ENCODE assay signal across 18 cellular contexts in genomic region chr17:39114744-39115534, GRCh38. TPM values are rescaled to one million over a fixed set of nuclear protein-coding genes. Genes with fewer than 3 reads are reported as not detected.
DNase-seq lines count a peak whose midpoint lies in the region; ATAC-seq, FAIRE-seq and TF ChIP-seq lines count a peak whose summit lies in the region.
"Had no signal": no experiment of that assay in that cellular context is flagged by ENCODE, and none has a peak within 500 bp of the region (broad histone marks: within the 10 kb centered on the region; RNA-seq: fewer than 3 reads in every experiment).

No MANE protein-coding gene starts in this region.

- H3K79me1 ChIP-seq in mesendoderm (ENCODE audit: low read length), result no peaks in the 10 kb centered on the region

- no peak for TF ChIP-seq RAD21 in K562 (CRISPR knock-in tag; conservative IDR thresholded peaks at IDR 0.05 in 1 of 2, IDR thresholded peaks at IDR 0.05 in 1 of 2)

- no peak overlapping the region for H2BK5ac ChIP-seq in mesendoderm (ENCODE audit: low read length)

- H3K9me3 ChIP-seq in left ventricle myocardium inferior (replicated peaks) (no peaks in the 10 kb centered on the region), right atrium auricular region (no peaks in the 10 kb centered on the region), K562 (replicated peaks; ENCODE audit: control insufficient read depth, insufficient read depth, low read depth, low read length) (no peaks in the 10 kb centered on the region), uterus (no peaks in the 10 kb centered on the region), thyroid gland (no peaks in the 10 kb centered on the region)

- H3K9me1 ChIP-seq in K562 (ENCODE audit: control insufficient read depth, insufficient read depth, low read length), result no peaks in the 10 kb centered on the region

- TF ChIP-seq CTCF in left ventricle myocardium inferior (IDR thresholded peaks at IDR 0.05; ENCODE audit: borderline replicate concordance), result no peak
- TF ChIP-seq CTCF in right atrium auricular region (IDR thresholded peaks at IDR 0.05), result no peak
- no peak for TF ChIP-seq CTCF in K562 (IDR thresholded peaks at IDR 0.05 in 2 of 3, conservative IDR thresholded peaks at IDR 0.05 in 1 of 3; ENCODE audit: insufficient read depth in 2 of 3, low read depth in 1 of 3, low read length in 3 of 3)
- peak in 1 of 4 experiments; percentile 4 for TF ChIP-seq CTCF in uterus (IDR thresholded peaks at IDR 0.05)
- TF ChIP-seq CTCF in thyroid gland (IDR thresholded peaks at IDR 0.05), result no peak

- ATAC-seq in K562, result peak; percentile 72

- BruUV-seq in K562 (replicated peaks; lab: Mats Ljungman, UMichigan), result no TSS peak

- H3K4me3 ChIP-seq in left ventricle myocardium inferior (no peak overlapping the region), right atrium auricular region (no peak overlapping the region), K562 (no peak overlapping the region), mesendoderm (ENCODE audit: low read length) (no peak overlapping the region), uterus (no peak overlapping the region), thyroid gland (replicated peaks in 1 of 3) (no peak overlapping the region)
- H3K4me3 ChIP-seq: PC-9 had no signal

- in situ Hi-C loops in K562 (cut with MboI), result no loop called here

- no peak overlapping the region for H4K5ac ChIP-seq in mesendoderm (ENCODE audit: low read length)

- no peak overlapping the region for H3K18ac ChIP-seq in mesendoderm (ENCODE audit: low read length)

- TF ChIP-seq POLR2A in K562 (conservative IDR thresholded peaks at IDR 0.05) (no peak), uterus (IDR thresholded peaks at IDR 0.05) (no peak), thyroid gland (IDR thresholded peaks at IDR 0.05) (no peak)

- POLR2A ChIA-PET in K562 (lab: Yijun Ruan, JAX), result interaction anchor here (0.6 to 1.4 kb wide), 8 partner anchors 10 to 207 kb away, joined by 3 to 5 read pairs (median 3); no protein-coding TSS in a partner anchor

- H2BK120ac ChIP-seq in mesendoderm (ENCODE audit: low read depth, low read length), result no peak overlapping the region

- H2AFZ ChIP-seq in K562 (ENCODE audit: low read depth, low read length), result peak overlapping the region; percentile 76; the same call in 1 of the 2 replicates
- H2AFZ ChIP-seq: PC-9 had no signal

- H2AK5ac ChIP-seq in mesendoderm (ENCODE audit: low read length), result no peak overlapping the region

- peak overlapping the region; percentile 60 for H3K4me2 ChIP-seq in K562 (ENCODE audit: insufficient read depth, low read length)
- no peak overlapping the region for H3K4me2 ChIP-seq in mesendoderm (ENCODE audit: low read length)
- H3K4me2 ChIP-seq: PC-9 had no signal

- no peak overlapping the region for H4K8ac ChIP-seq in mesendoderm (ENCODE audit: low read depth, low read length)

- H3K9ac ChIP-seq in K562 (ENCODE audit: insufficient read depth in 1 of 2, low read depth in 2 of 2, low read length in 2 of 2) (no peak overlapping the region; a peak in 1 of 4 replicates), mesendoderm (ENCODE audit: low read length) (no peak overlapping the region)

- no peak for TF ChIP-seq EP300 in K562 (IDR thresholded peaks at IDR 0.05; ENCODE audit: low read length)

- H3K4me1 ChIP-seq in left ventricle myocardium inferior (peaks cover 7% of the 10 kb centered on the region), right atrium auricular region (peaks cover 0 to 4% of the 10 kb centered on the region in 2 donors), K562 (replicated peaks in 1 of 2; ENCODE audit: control insufficient read depth in 2 of 2, insufficient read depth in 2 of 2, low read length in 2 of 2) (peaks cover 6 to 8% of the 10 kb centered on the region in 2 experiments; a peak in 3 of 5 replicates), mesendoderm (ENCODE audit: control insufficient read depth, low read depth, low read length) (no peaks in the 10 kb centered on the region), uterus (no peaks in the 10 kb centered on the region), thyroid gland (peaks cover 5 to 10% of the 10 kb centered on the region in 2 donors)

- H3K79me2 ChIP-seq in K562 (ENCODE audit: control insufficient read depth, insufficient read depth, low read length) (no peaks in the 10 kb centered on the region), mesendoderm (ENCODE audit: control insufficient read depth, insufficient read depth, low read length) (no peaks in the 10 kb centered on the region)

- CTCF ChIA-PET in K562 (lab: Yijun Ruan, JAX; ENCODE audit: low intra/inter-chr PET ratio), result no interaction called here

- peak overlapping the region; percentile 18 for H3K56ac ChIP-seq in mesendoderm (ENCODE audit: low read length)

- H3K36me3 ChIP-seq in left ventricle myocardium inferior (no peaks in the 10 kb centered on the region), right atrium auricular region (no peaks in the 10 kb centered on the region), K562 (ENCODE audit: control insufficient read depth, insufficient read depth, low read length) (no peaks in the 10 kb centered on the region), mesendoderm (ENCODE audit: control insufficient read depth, insufficient read depth, low read length) (no peaks in the 10 kb centered on the region), uterus (no peaks in the 10 kb centered on the region), thyroid gland (no peaks in the 10 kb centered on the region)

- peaks cover 21% of the 10 kb centered on the region for H3K27me3 ChIP-seq in left ventricle myocardium inferior (ENCODE audit: low read depth)
- no peaks in the 10 kb centered on the region for H3K27me3 ChIP-seq in right atrium auricular region
- peaks cover 23 to 64% of the 10 kb centered on the region in 2 experiments for H3K27me3 ChIP-seq in K562 (ENCODE audit: control insufficient read depth in 2 of 2, insufficient read depth in 2 of 2, low read length in 2 of 2)
- no peaks in the 10 kb centered on the region for H3K27me3 ChIP-seq in mesendoderm (ENCODE audit: insufficient read depth, low read length, poor library complexity)
- H3K27me3 ChIP-seq in uterus, result no peaks in the 10 kb centered on the region
- H3K27me3 ChIP-seq in thyroid gland, result no peaks in the 10 kb centered on the region

- no peak overlapping the region for H2BK15ac ChIP-seq in mesendoderm (replicated peaks; ENCODE audit: low read depth)

- H3K27ac ChIP-seq in left ventricle myocardium inferior (replicated peaks) (peak overlapping the region; percentile 27), right atrium auricular region (peak overlapping the region in 1 of 2 donors; percentile 26), K562 (ENCODE audit: extremely low read depth, low read depth, low read length) (no peak overlapping the region), mesendoderm (ENCODE audit: low read depth, low read length) (no peak overlapping the region), uterus (peak overlapping the region; percentile 53 to 67), thyroid gland (no peak overlapping the region)
- H3K27ac ChIP-seq: PC-9 had no signal

- H3K4ac ChIP-seq in mesendoderm (ENCODE audit: low read depth, low read length), result no peak overlapping the region

- no peak overlapping the region for H3K23ac ChIP-seq in mesendoderm (ENCODE audit: low read length)

- DNase-seq in left ventricle myocardium inferior, result no peak
- DNase-seq in right atrium auricular region (ENCODE audit: low spot score), result no peak
- DNase-seq in K562 (ENCODE audit: extremely low read depth in 1 of 4, low spot score in 3 of 4), result peak in 2 of 4 experiments; percentile 27 to 32
- no peak for DNase-seq in mesendoderm
- DNase-seq in uterus, result peak; percentile 41 to 60
- DNase-seq in thyroid gland, result no peak
- DNase-seq in NCI-H2029 treated with DMSO at 0.1 percent for 48 hours (lab: John Stamatoyannopoulos, UW), result no peak
- DNase-seq in COLO668 (lab: John Stamatoyannopoulos, UW; ENCODE audit: unreplicated experiment), result no peak
- DNase-seq: DMS79, hypothalamus, KG1, NCI-H2107, PC-9, retina, T-helper 9 cell had no signal

- intact Hi-C loops in left ventricle myocardium inferior (cut with micrococcal nuclease), result no loop called here
- intact Hi-C loops in K562 (cut with micrococcal nuclease), result no loop called here
- intact Hi-C loops in uterus (cut with DNase I; ENCODE audit: low total_unique reads), result no loop called here
- intact Hi-C loops in thyroid gland (cut with DNase I), result no loop called here

- H4K20me1 ChIP-seq in K562 (replicated peaks; ENCODE audit: control insufficient read depth, insufficient read depth, low read length), result no peaks in the 10 kb centered on the region

- 31% methylated on average over 20 of the region's 20 CpGs for WGBS in K562 (ENCODE audit: insufficient coverage, low coverage, missing lambda C conversion rate)
- WGBS in mesendoderm (ENCODE audit: extremely low coverage, insufficient coverage, low lambda C conversion rate), result no CpG with 5 or more reads among the region's 20 CpGs
- 70 to 86% methylated on average over 20 of the region's 20 CpGs for WGBS in thyroid gland, 2 donors

- peak; percentile 79 for FAIRE-seq in K562 (lab: Jason Lieb, UNC)

RNA-seq across cellular contexts. Expression of gene PLXDC1, which starts 36.5 kb away (rescaled TPM):
- total RNA-seq in left ventricle myocardium inferior, result 12.2 TPM
- total RNA-seq in right atrium auricular region, result 1 to 10 TPM; 4.6 to 9.3 TPM
- total RNA-seq in K562 (2011; cell fraction: chromatin; rRNA removed; ENCODE audit: low replicate concordance), result not detected in 2 replicates
- not detected in 2 replicates for total RNA-seq in K562 (2011; cell fraction: nucleolus; rRNA removed)
- not detected in 2 replicates for total RNA-seq in K562 (2011; cell fraction: nucleoplasm; rRNA removed)
- not detected in 2 replicates for total RNA-seq in K562 (2014; rRNA removed)
- not detected in 2 replicates for total RNA-seq in K562 (2014; rRNA removed; fragmentation: Illumina TruSeq; extraction: Trizol)
- total RNA-seq in K562 (2015; rRNA removed; fragmentation: Illumina TruSeq; extraction: Trizol), result not detected in 2 replicates
- total RNA-seq in K562 (2021), result not detected in 2 replicates
- polyA plus RNA-seq in K562 (2011; rRNA removed), result 0.11 TPM in 1 of 2 replicates, not detected in the other
- not detected in 2 replicates for polyA plus RNA-seq in K562 (2011; cell fraction: cytosol; rRNA removed)
- polyA plus RNA-seq in K562 (2011; cell fraction: nucleus; rRNA removed), result 0.21 and 0.29 TPM in 2 replicates
- 0.01 and 0.03 TPM in 2 replicates for polyA plus RNA-seq in K562 (2012)
- polyA plus RNA-seq in K562 (2014; fragmentation: Illumina TruSeq; extraction: Trizol), result not detected in 2 replicates
- polyA plus RNA-seq in K562 (2014; fragmentation: Nextera tagmentation; extraction: Ambion mirVana), result not detected
- not detected in 2 replicates for polyA plus RNA-seq in K562 (2014; rRNA removed)
- not detected in 2 replicates for polyA minus RNA-seq in K562 (2011; rRNA and poly(A)+ RNA removed)
- polyA minus RNA-seq in K562 (2011; cell fraction: cytosol; rRNA and poly(A)+ RNA removed), result not detected in 2 replicates
- not detected in 2 replicates for polyA minus RNA-seq in K562 (2011; cell fraction: nucleus; rRNA and poly(A)+ RNA removed)
- polyA plus RNA-seq in mesendoderm (2013, experiment 1 of 2), result 0.44 TPM
- polyA plus RNA-seq in mesendoderm (2013, experiment 2 of 2), result 0.24 TPM
- 10 to 100 TPM in 3 of 4 donors, 1 to 10 TPM in 1; 3.3 to 45.1 (median 21.5) TPM for total RNA-seq in uterus
- total RNA-seq in thyroid gland, result 10 to 100 TPM in 1 of 4 donors, 1 to 10 TPM in 3; 1.8 to 13.4 (median 6.4) TPM

RNA-seq across cellular contexts. Expression of gene ARL5C, which starts 51.0 kb away (rescaled TPM):
- total RNA-seq in left ventricle myocardium inferior, result not detected
- not detected for total RNA-seq in right atrium auricular region
- 0.16 TPM in 1 of 2 replicates, not detected in the other for total RNA-seq in K562 (2011; cell fraction: chromatin; rRNA removed; ENCODE audit: low replicate concordance)
- total RNA-seq in K562 (2011; cell fraction: nucleolus; rRNA removed), result not detected in 2 replicates
- not detected in 2 replicates for total RNA-seq in K562 (2011; cell fraction: nucleoplasm; rRNA removed)
- total RNA-seq in K562 (2014; rRNA removed), result not detected in 2 replicates
- not detected in 2 replicates for total RNA-seq in K562 (2014; rRNA removed; fragmentation: Illumina TruSeq; extraction: Trizol)
- not detected in 2 replicates for total RNA-seq in K562 (2015; rRNA removed; fragmentation: Illumina TruSeq; extraction: Trizol)
- total RNA-seq in K562 (2021), result not detected in 2 replicates
- not detected in 2 replicates for polyA plus RNA-seq in K562 (2011; rRNA removed)
- polyA plus RNA-seq in K562 (2011; cell fraction: cytosol; rRNA removed), result not detected in 2 replicates
- polyA plus RNA-seq in K562 (2011; cell fraction: nucleus; rRNA removed), result not detected in 2 replicates
- polyA plus RNA-seq in K562 (2012), result not detected in 2 replicates
- polyA plus RNA-seq in K562 (2014; fragmentation: Illumina TruSeq; extraction: Trizol), result not detected in 2 replicates
- polyA plus RNA-seq in K562 (2014; fragmentation: Nextera tagmentation; extraction: Ambion mirVana), result not detected
- polyA plus RNA-seq in K562 (2014; rRNA removed), result not detected in 2 replicates
- polyA minus RNA-seq in K562 (2011; rRNA and poly(A)+ RNA removed), result not detected in 2 replicates
- polyA minus RNA-seq in K562 (2011; cell fraction: cytosol; rRNA and poly(A)+ RNA removed), result not detected in 2 replicates
- not detected in 2 replicates for polyA minus RNA-seq in K562 (2011; cell fraction: nucleus; rRNA and poly(A)+ RNA removed)
- not detected for polyA plus RNA-seq in mesendoderm (2013, experiment 1 of 2)
- polyA plus RNA-seq in mesendoderm (2013, experiment 2 of 2), result not detected
- not detected for total RNA-seq in uterus
- not detected for total RNA-seq in thyroid gland
- total RNA-seq: activated CD8-positive, alpha-beta memory T cell treated with anti-CD3 and anti-CD28 coated beads for 36 hours; mesenteric fat pad; PC-9; ureter had no signal

Comparison
In these comparisons a context has a peak if more than half of its experiments do, and no peak if none do; other contexts are left out.
1. DNase-seq: peak in uterus (2 of 2); none in left ventricle myocardium inferior (single experiment), right atrium auricular region (single experiment), mesendoderm (single experiment), thyroid gland (0 of 2), NCI-H2029 treated with DMSO at 0.1 percent for 48 hours (single experiment) and COLO668 (single experiment).
2. H3K27ac ChIP-seq: peak in left ventricle myocardium inferior (single experiment) and uterus (2 of 2); none in K562 (single experiment), mesendoderm (single experiment) and thyroid gland (0 of 3).